ENCODE assay signal across 17 cellular contexts in the genomic region with DNA sequence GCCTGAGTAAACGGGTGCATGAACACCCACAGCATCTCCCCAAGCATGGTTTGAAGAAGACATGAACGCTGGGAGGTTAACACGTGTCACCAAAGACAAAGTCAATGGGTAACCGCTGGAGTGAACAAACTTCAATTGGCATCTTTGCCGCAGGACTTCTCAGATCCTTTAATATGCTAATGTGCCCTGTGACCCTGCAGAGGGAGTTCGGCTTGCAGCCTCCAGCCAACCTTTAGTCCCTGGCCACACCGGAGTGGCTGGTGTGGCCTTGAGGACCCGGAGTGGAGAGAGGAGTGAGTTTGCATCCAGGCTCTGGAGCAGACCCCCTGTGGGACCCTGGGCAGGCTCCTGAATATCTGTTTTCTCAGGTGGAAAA. TPM values are rescaled to one million over a fixed set of nuclear protein-coding genes. Genes with fewer than 3 reads are reported as not detected.
"Had no signal": no experiment of that assay in that cellular context is flagged by ENCODE, and none has a peak within 500 bp of the region (broad histone marks: within the 10 kb centered on the region; RNA-seq: fewer than 3 reads in every experiment).

No MANE protein-coding gene starts in this region.

- ATAC-seq: left colon; mucosa of descending colon; natural killer cell; stimulated activated naive B cell treated with anti-CD40 and anti-IgM and Interleukin-4, amounts not matched to agents 10 μg/mL and 1 μg/mL and 100 μg/mL, for 72 hours had no signal

- H3K27me3 ChIP-seq: body of pancreas, sigmoid colon, upper lobe of left lung had no signal

- H3K9me3 ChIP-seq: body of pancreas, mucosa of descending colon, psoas muscle, sigmoid colon, upper lobe of left lung had no signal

- H3K4me3 ChIP-seq: body of pancreas, mucosa of descending colon, psoas muscle, sigmoid colon, upper lobe of left lung had no signal

- H3K36me3 ChIP-seq: sigmoid colon, upper lobe of left lung had no signal

- H3K27ac ChIP-seq: body of pancreas, upper lobe of left lung had no signal

- DNase-seq: activated CD4-positive, alpha-beta T cell treated with anti-CD3 and anti-CD28 coated beads, Interleukin-2, amount 50 U/mL, for 4 hours; activated CD4-positive, CD25-positive, alpha-beta regulatory T cell treated with anti-CD3 and anti-CD28 coated beads, Interleukin-2, amount 50 U/mL, for 72 hours; activated effector memory CD4-positive, alpha-beta T cell treated with Interleukin-2 at 50 U/mL for 16 hours; activated T-cell treated with anti-CD3 and anti-CD28 coated beads, Interleukin-2, amount 50 U/mL, for 1 hour; dermis blood vessel endothelial cell; endodermal cell; immature natural killer cell; left colon; mucosa of descending colon; natural killer cell; psoas muscle; sigmoid colon; stimulated activated CD4-positive, alpha-beta T cell treated with anti-CD3 and anti-CD28 coated beads, Interleukin-2, amount 100 ng/mL, for 24 hours; stimulated activated naive B cell treated with anti-CD40 and anti-IgM and Interleukin-4, amounts not matched to agents 10 μg/mL and 1 μg/mL and 100 μg/mL, for 72 hours; upper lobe of left lung had no signal

RNA-seq across cellular contexts. Expression of a gene that starts 57.0 kb away (rescaled TPM):
- total RNA-seq: dermis blood vessel endothelial cell, endodermal cell, natural killer cell, omental fat pad had no signal
